In genomic region chr7:138161600-138162081, GRCh38 we compare ENCODE assay signal across 8 cellular contexts.
DNase-seq lines count a peak whose midpoint lies in the region; ATAC-seq lines count a peak whose summit lies in the region.

No MANE protein-coding gene starts in this region.

- WGBS in ectodermal cell, 2 experiments, result 12 to 17% methylated on average over 4 of the region's 4 CpGs
- 13% methylated on average over 3 of the region's 4 CpGs for WGBS in mesenchymal stem cell

- H3K36me3 ChIP-seq in ectodermal cell (ENCODE audit: control insufficient read depth, insufficient read depth, low read length), result peaks cover 7% of the 10 kb centered on the region
- no peaks in the 10 kb centered on the region for H3K36me3 ChIP-seq in mesenchymal stem cell (ENCODE audit: control insufficient read depth in 1 of 2, insufficient read depth in 2 of 2, low read depth in 1 of 2, low read length in 2 of 2)

- H3K9me3 ChIP-seq in ectodermal cell (ENCODE audit: control insufficient read depth, low read length) (peaks cover 10% of the 10 kb centered on the region), mesenchymal stem cell (ENCODE audit: control insufficient read depth, low read length) (peaks cover 22% of the 10 kb centered on the region)

- peak; percentile 92 for DNase-seq in DMS 273 treated with DMSO at 0.1 percent for 48 hours (lab: John Stamatoyannopoulos, UW)
- peak; percentile 59 for DNase-seq in HS-27A (ENCODE audit: low read depth)
- peak; percentile 96 for DNase-seq in NCI-H774 (lab: John Stamatoyannopoulos, UW)
- peak; percentile 59 to 63 for DNase-seq in activated CD4-positive, alpha-beta T cell treated with anti-CD3 and anti-CD28 coated beads, Interleukin-2, amount 50 U/mL, for 4 hours
- peak; percentile 91 for DNase-seq in mesenchymal stem cell
- peak; percentile 16 to 24 for DNase-seq in stimulated activated CD8-positive, alpha-beta memory T cell treated with anti-CD3 and anti-CD28 coated beads, Interleukin-4, amount 100 ng/mL, for 1 hour (ENCODE audit: low read depth in 2 of 2, low spot score in 1 of 2)

- H3K4me2 ChIP-seq in mesenchymal stem cell (ENCODE audit: low read length, poor library complexity, severe bottlenecking), result no peak overlapping the region

- no peak overlapping the region for H3K4ac ChIP-seq in mesenchymal stem cell (ENCODE audit: low read depth in 1 of 2, low read length in 2 of 2)

- no peak overlapping the region for H3K9ac ChIP-seq in mesenchymal stem cell (ENCODE audit: low read length)

- H2BK15ac ChIP-seq in mesenchymal stem cell (ENCODE audit: low read depth, poor library complexity, severe bottlenecking), result no peak overlapping the region

- peak overlapping the region; percentile 1 for H3K27ac ChIP-seq in ectodermal cell (ENCODE audit: insufficient read depth, low read depth, low read length, poor library complexity, severe bottlenecking)
- no peak overlapping the region for H3K27ac ChIP-seq in mesenchymal stem cell (ENCODE audit: low read length, poor library complexity, severe bottlenecking)

- H3K27me3 ChIP-seq in ectodermal cell (ENCODE audit: control insufficient read depth, insufficient read depth, low read length, poor library complexity, severe bottlenecking), result no peaks in the 10 kb centered on the region
- H3K27me3 ChIP-seq in mesenchymal stem cell (ENCODE audit: control insufficient read depth in 1 of 2, insufficient read depth in 1 of 2, low read length in 2 of 2), result no peaks in the 10 kb centered on the region

- H3K4me3 ChIP-seq in ectodermal cell (ENCODE audit: insufficient read depth, low read depth, low read length) (no peak overlapping the region), mesenchymal stem cell (ENCODE audit: insufficient read depth in 1 of 2, low read depth in 1 of 2, low read length in 2 of 2) (no peak overlapping the region)

- no peak overlapping the region for H3K23ac ChIP-seq in mesenchymal stem cell (ENCODE audit: low read length in 2 of 2)

- H3K79me1 ChIP-seq in mesenchymal stem cell (replicated peaks; ENCODE audit: low read length, poor library complexity, severe bottlenecking), result no peaks in the 10 kb centered on the region

- H2AFZ ChIP-seq in mesenchymal stem cell (ENCODE audit: low read depth, low read length), result peak overlapping the region; percentile 68

- H3K4me1 ChIP-seq in ectodermal cell (ENCODE audit: control insufficient read depth, insufficient read depth, low read length) (peaks cover 4% of the 10 kb centered on the region), mesenchymal stem cell (ENCODE audit: control insufficient read depth, insufficient read depth, low read depth, low read length) (no peaks in the 10 kb centered on the region)

- no peak overlapping the region for H3K14ac ChIP-seq in mesenchymal stem cell (ENCODE audit: low read length in 2 of 2)

- no peak overlapping the region for H4K91ac ChIP-seq in mesenchymal stem cell (ENCODE audit: low read length)

- H2BK12ac ChIP-seq in mesenchymal stem cell (ENCODE audit: low read length in 2 of 2), result no peak overlapping the region

- no peak overlapping the region for H2AK5ac ChIP-seq in mesenchymal stem cell (ENCODE audit: low read length, severe bottlenecking)

- no peak overlapping the region for H2BK5ac ChIP-seq in mesenchymal stem cell (ENCODE audit: low read depth, low read length, poor library complexity, severe bottlenecking)

- peak; percentile 100 for ATAC-seq in GM21423 (IDR thresholded peaks at IDR 0.05; ENCODE audit: unreplicated experiment)

- H4K8ac ChIP-seq in mesenchymal stem cell (ENCODE audit: low read length), result peak overlapping the region; percentile 80

- H3K18ac ChIP-seq in mesenchymal stem cell (ENCODE audit: low read depth in 1 of 2, low read length in 2 of 2), result no peak overlapping the region

- H2BK120ac ChIP-seq in mesenchymal stem cell (ENCODE audit: low read depth, low read length), result no peak overlapping the region

Comparison
In these comparisons a context has a peak if more than half of its experiments do, and no peak if none do; other contexts are left out.
1. DNase-seq: peak in every context shown above with its lines; median percentile 96 in NCI-H774; 92 in DMS 273 treated with DMSO at 0.1 percent for 48 hours; 91 in mesenchymal stem cell; 61 in activated CD4-positive, alpha-beta T cell treated with anti-CD3 and anti-CD28 coated beads, Interleukin-2, amount 50 U/mL, for 4 hours; 59 in HS-27A; 20 in stimulated activated CD8-positive, alpha-beta memory T cell treated with anti-CD3 and anti-CD28 coated beads, Interleukin-4, amount 100 ng/mL, for 1 hour.